ENCODE assay signal across 8 cellular contexts in the genomic region with DNA sequence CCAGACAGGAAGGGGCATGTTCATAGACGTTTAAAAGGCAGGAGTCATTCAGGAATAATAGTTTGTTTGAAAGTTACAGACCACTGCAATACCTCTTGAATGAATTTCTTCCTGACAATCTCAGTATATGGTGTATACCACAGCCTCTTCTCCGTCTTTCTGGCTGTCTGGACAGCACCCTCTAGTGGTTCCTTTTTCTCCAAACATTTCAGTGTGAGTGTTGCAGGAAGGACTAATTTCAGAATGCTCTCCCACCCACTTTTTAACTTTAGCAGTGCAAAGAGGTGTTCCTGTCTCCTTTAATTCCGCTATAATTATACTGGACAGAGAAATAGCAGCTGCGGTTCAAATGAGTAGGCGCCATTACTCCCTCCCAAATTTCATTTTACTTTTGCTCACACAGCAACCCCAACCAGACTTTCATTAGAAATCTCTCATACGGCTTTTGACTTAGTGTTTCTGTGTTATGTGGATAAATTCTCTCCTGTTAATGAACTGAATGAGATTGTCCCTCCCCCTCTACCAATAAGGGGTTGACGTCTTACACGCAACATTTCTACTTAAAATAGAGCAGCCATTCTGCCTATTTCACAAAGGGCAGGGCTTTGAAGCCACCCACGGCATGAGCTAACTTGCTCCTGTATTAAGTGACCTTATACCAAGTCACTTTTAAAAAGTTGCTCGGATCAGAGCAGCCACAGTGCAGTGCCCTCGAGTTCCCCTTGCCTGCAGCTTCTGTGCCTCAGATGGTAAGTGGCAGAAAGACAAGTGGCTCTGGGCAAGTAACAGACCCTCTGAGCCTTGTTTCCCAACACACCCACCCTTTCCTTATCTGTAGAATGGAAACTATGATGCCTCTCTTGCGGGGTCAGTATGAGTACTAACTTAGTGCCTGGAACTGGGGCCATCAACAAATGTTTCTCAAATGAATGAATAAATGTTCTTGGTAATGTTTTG.
DNase-seq lines count a peak whose midpoint lies in the region; ATAC-seq, FAIRE-seq and TF ChIP-seq lines count a peak whose summit lies in the region.

No MANE protein-coding gene starts in this region.

- H3K23ac ChIP-seq in H1 (ENCODE audit: insufficient read length), result no peak overlapping the region

- H4K20me1 ChIP-seq in H1 (replicated peaks in 1 of 2; ENCODE audit: control insufficient read depth in 1 of 2, insufficient read depth in 2 of 2, low read length in 2 of 2), result no peaks in the 10 kb centered on the region

- H3K18ac ChIP-seq in H1 (ENCODE audit: extremely low read depth, low read length), result no peak overlapping the region

- no peak overlapping the region for H3K9ac ChIP-seq in H1 (replicated peaks in 1 of 4; ENCODE audit: extremely low read depth in 1 of 4, low read depth in 3 of 4, low read length in 3 of 4)

- no peak overlapping the region for H4K91ac ChIP-seq in H1 (replicated peaks; ENCODE audit: insufficient read length, low read length)

- in situ Hi-C loops in GM13976 (cut with MboI; ENCODE audit: low sequenced_read_pairs, unreplicated experiment), result no loop called here

- peak; percentile 73 to 74 for TF ChIP-seq RAD21 in H1 (IDR thresholded peaks at IDR 0.05 in 1 of 2, conservative IDR thresholded peaks at IDR 0.05 in 1 of 2; ENCODE audit: low read depth in 2 of 2, low read length in 2 of 2)

- H3K4me3 ChIP-seq in AG09309 (ENCODE audit: control insufficient read depth, low read depth, low read length), result no peak overlapping the region
- no peak overlapping the region for H3K4me3 ChIP-seq in H1 (ENCODE audit: extremely low read depth in 1 of 4, insufficient read depth in 2 of 4, low read depth in 3 of 4, low read length in 4 of 4)

- no peak overlapping the region for H2AFZ ChIP-seq in H1 (ENCODE audit: low read length)

- no peak overlapping the region for H2BK120ac ChIP-seq in H1 (replicated peaks; ENCODE audit: low read depth, low read length)

- no peaks in the 10 kb centered on the region; the same call in 1 of the 2 replicates for H3K79me1 ChIP-seq in H1 (ENCODE audit: low read depth, low read length)

- H4K8ac ChIP-seq in H1 (ENCODE audit: extremely low read depth, insufficient read depth, low read length), result no peak overlapping the region

- H3K4ac ChIP-seq in H1 (replicated peaks; ENCODE audit: insufficient read length, low read depth, low read length), result no peak overlapping the region

- no peak overlapping the region for H3K14ac ChIP-seq in H1 (ENCODE audit: insufficient read length)

- H3K27me3 ChIP-seq in H1 (replicated peaks in 1 of 4; ENCODE audit: control insufficient read depth in 3 of 4, extremely low read depth in 1 of 4, insufficient read depth in 3 of 4, low read length in 3 of 4), result no peaks in the 10 kb centered on the region

- no peak overlapping the region for H2BK15ac ChIP-seq in H1 (ENCODE audit: low read length)

- TF ChIP-seq EP300 in H1 (IDR thresholded peaks at IDR 0.05; ENCODE audit: borderline replicate concordance in 1 of 2, low read depth in 2 of 2, low read length in 2 of 2), result no peak

- DNase-seq in AG09309 (ENCODE audit: low read depth), result peak; percentile 2
- DNase-seq in GM13976 (ENCODE audit: low spot score), result peak; percentile 64
- DNase-seq in NOMO-1 treated with DMSO at 0.1 percent for 48 hours (lab: John Stamatoyannopoulos, UW; ENCODE audit: unreplicated experiment), result peak; percentile 49
- no peak for DNase-seq in H1 (ENCODE audit: low read depth in 1 of 2, low spot score in 2 of 2)
- DNase-seq in mucosa of gallbladder (ENCODE audit: low spot score), result peak; percentile 22
- DNase-seq in NCI-H1048 (lab: John Stamatoyannopoulos, UW), result no peak
- DNase-seq in NCI-H187 (lab: John Stamatoyannopoulos, UW), result no peak

- 54% methylated on average over 12 of the region's 12 CpGs; no CpG with 5 or more reads in 1 of the 2 experiments for WGBS in H1 (ENCODE audit: extremely low coverage in 1 of 2, insufficient coverage in 1 of 2, insufficient read length in 1 of 2, insufficient replicate concordance in 2 of 2, low coverage in 1 of 2, low lambda C conversion rate in 2 of 2, missing lambda C conversion rate in 1 of 2), 2 experiments

- no peaks in the 10 kb centered on the region for H3K36me3 ChIP-seq in H1 (ENCODE audit: control insufficient read depth in 2 of 4, insufficient read depth in 4 of 4, low read length in 3 of 4)

- no peak overlapping the region for H2BK12ac ChIP-seq in H1 (ENCODE audit: low read depth, low read length)

- POLR2A ChIA-PET in H1 (lab: Charles Lee; ENCODE audit: partially characterized antibody), result interaction anchor here (0.9 kb wide), 1 partner anchor 49 kb away, joined by 4 read pairs; no protein-coding TSS in a partner anchor

- no peak for TF ChIP-seq POLR2A in H1 (IDR thresholded peaks at IDR 0.05; ENCODE audit: control extremely low read depth in 1 of 2, low read depth in 2 of 2, low read length in 2 of 2)

- peaks cover 2 to 5% (median 4%) of the 10 kb centered on the region in 4 experiments; a peak in 5 of 7 replicates for H3K4me1 ChIP-seq in H1 (replicated peaks in 1 of 4; ENCODE audit: control insufficient read depth in 3 of 4, insufficient read depth in 4 of 4, low read length in 3 of 4)

- CTCF ChIA-PET in H1 (lab: Charles Lee; ENCODE audit: partially characterized antibody), result interaction anchor here (0.7 to 6.6 kb wide), 30 partner anchors 10 to 795 kb away, joined by 3 to 56 read pairs (median 4); no protein-coding TSS in a partner anchor

- no peak overlapping the region for H2BK20ac ChIP-seq in H1 (ENCODE audit: low read length)

- no peak overlapping the region for H3K27ac ChIP-seq in H1 (ENCODE audit: low read depth, low read length)

- H3K56ac ChIP-seq in H1 (replicated peaks; ENCODE audit: insufficient read length, low read depth, low read length), result no peak overlapping the region

- no peak overlapping the region for H2BK5ac ChIP-seq in H1 (ENCODE audit: low read depth, low read length)

- peak; percentile 89 for FAIRE-seq in H1 (lab: Jason Lieb, UNC)

- no peak overlapping the region for H3K4me2 ChIP-seq in H1 (ENCODE audit: insufficient read depth in 1 of 2, low read depth in 2 of 2, low read length in 2 of 2)

- no peaks in the 10 kb centered on the region for H3K9me3 ChIP-seq in H1 (ENCODE audit: insufficient read depth in 2 of 2, low read depth in 1 of 2, low read length in 1 of 2)

- H2AK5ac ChIP-seq in H1 (ENCODE audit: low read depth, low read length), result no peak overlapping the region

- H3K23me2 ChIP-seq in H1 (ENCODE audit: low read depth, low read length), result no peaks in the 10 kb centered on the region; the same call in 1 of the 2 replicates

- ATAC-seq in HG03342 (IDR thresholded peaks at IDR 0.05; ENCODE audit: unreplicated experiment), result peak; percentile 80

- no peaks in the 10 kb centered on the region for H3K79me2 ChIP-seq in H1 (ENCODE audit: control insufficient read depth in 1 of 2, insufficient read depth in 2 of 2, low read length in 2 of 2)

- H4K5ac ChIP-seq in H1 (ENCODE audit: insufficient read length, low read depth, low read length), result no peak overlapping the region

- peak; percentile 58 for TF ChIP-seq CTCF in AG09309 (IDR thresholded peaks at IDR 0.05; ENCODE audit: control insufficient read depth, insufficient read depth, low read depth, low read length, missing control alignments)
- peak; percentile 61 for TF ChIP-seq CTCF in GM13976 (IDR thresholded peaks at IDR 0.05; ENCODE audit: borderline replicate concordance, control extremely low read depth, extremely low read depth, insufficient read depth, missing control alignments)
- TF ChIP-seq CTCF in H1 (IDR thresholded peaks at IDR 0.05; ENCODE audit: control extremely low read depth in 1 of 3, insufficient read depth in 1 of 3, low read depth in 1 of 3, low read length in 3 of 3), result peak in 2 of 3 experiments; percentile 74 to 79; a peak in 3 of 4 replicates

TF ChIP-seq in H1, 55 proteins besides CTCF, POLR2A, EP300 and RAD21 (continues in another document):
- TF ChIP-seq POU5F1 (IDR thresholded peaks at IDR 0.05; ENCODE audit: low read depth, low read length), result no peak

Comparison
In these comparisons a context has a peak if more than half of its experiments do, and no peak if none do; other contexts are left out.
1. DNase-seq: peak in AG09309 (single experiment), GM13976 (single experiment), NOMO-1 treated with DMSO at 0.1 percent for 48 hours (single experiment) and mucosa of gallbladder (single experiment); none in H1 (0 of 2), NCI-H1048 (single experiment) and NCI-H187 (0 of 2).
2. Peak in every context shown above with its lines, with median percentiles within 50 percentile points of each other: CTCF ChIP-seq.